9 cellular contexts compared by ENCODE assay signal in genomic region chr14:100147181-100147631, GRCh38. TPM values are rescaled to one million over a fixed set of nuclear protein-coding genes. Genes with fewer than 3 reads are reported as not detected.
DNase-seq lines count a peak whose midpoint lies in the region; ATAC-seq and TF ChIP-seq lines count a peak whose summit lies in the region.
"Had no signal": no experiment of that assay in that cellular context is flagged by ENCODE, and none has a peak within 500 bp of the region (broad histone marks: within the 10 kb centered on the region; RNA-seq: fewer than 3 reads in every experiment).

No MANE protein-coding gene starts in this region.

- H3K27ac Mint-ChIP-seq in activated T-helper 1 cell treated with anti-CD3 and anti-CD28 coated beads, Interleukin-12 subunit alpha, Interleukin-12 subunit beta, Interleukin-2, Interleukin-4 antibody, amounts not matched to agents 30 ng/mL and 10 ng/mL and 1 ng/mL, durations not matched to agents 14 hours and 24 hours and 36 hours: peak overlapping the region; percentile 55

- H4K20me1 ChIP-seq in DND-41 (ENCODE audit: insufficient read depth, low read length): peaks cover 34% of the 10 kb centered on the region

- peaks cover 44% of the 10 kb centered on the region for H3K36me3 ChIP-seq in DND-41 (ENCODE audit: insufficient read depth, low read length)
- H3K36me3 ChIP-seq: thoracic aorta had no signal

- H3K4me2 ChIP-seq in DND-41 (ENCODE audit: insufficient read depth, low read length): no peak overlapping the region

- no peak overlapping the region for H3K4me3 ChIP-seq in DND-41 (ENCODE audit: low read depth in 1 of 2, low read length in 2 of 2)
- H3K4me3 ChIP-seq: thoracic aorta had no signal

- peak overlapping the region; percentile 23; the same call in 1 of the 2 replicates for H3K27ac ChIP-seq in DND-41 (ENCODE audit: low read length)
- H3K27ac ChIP-seq: thoracic aorta had no signal

- peak; percentile 90 for DNase-seq in DND-41
- peak; percentile 58 for DNase-seq in NCI-H510A (lab: John Stamatoyannopoulos, UW)
- peak; percentile 25 for DNase-seq in activated T-helper 1 cell treated with anti-CD3 and anti-CD28 coated beads, Interleukin-12 subunit alpha, Interleukin-12 subunit beta, Interleukin-2, Interleukin-4 antibody, amounts not matched to agents 30 ng/mL and 10 ng/mL and 1 ng/mL, durations not matched to agents 14 hours and 24 hours and 36 hours (ENCODE audit: low spot score)
- peak; percentile 20 to 44 for DNase-seq in stimulated activated CD4-positive, alpha-beta T cell treated with anti-CD3 and anti-CD28 coated beads, Interleukin-15, amount 100 ng/mL, for 1 hour (ENCODE audit: low read depth in 1 of 2, low spot score in 1 of 2)
- DNase-seq in occipital lobe (lab: John Stamatoyannopoulos, UW): no peak
- no peak for DNase-seq in NCI-H446 treated with DMSO at 0.1 percent for 48 hours (lab: John Stamatoyannopoulos, UW)

- no peaks in the 10 kb centered on the region for H3K9me3 Mint-ChIP-seq in activated T-helper 1 cell treated with anti-CD3 and anti-CD28 coated beads, Interleukin-12 subunit alpha, Interleukin-12 subunit beta, Interleukin-2, Interleukin-4 antibody, amounts not matched to agents 30 ng/mL and 10 ng/mL and 1 ng/mL, durations not matched to agents 14 hours and 24 hours and 36 hours

- H3K79me2 ChIP-seq in DND-41 (ENCODE audit: insufficient read depth, low read length): no peaks in the 10 kb centered on the region

- no peak overlapping the region for H2AFZ ChIP-seq in DND-41 (ENCODE audit: low read depth, low read length)

- intact Hi-C loops in activated T-helper 1 cell treated with anti-CD3 and anti-CD28 coated beads, Interleukin-12 subunit alpha, Interleukin-12 subunit beta, Interleukin-2, Interleukin-4 antibody, amounts not matched to agents 30 ng/mL and 10 ng/mL and 1 ng/mL, durations not matched to agents 14 hours and 24 hours and 36 hours (cut with micrococcal nuclease): no loop called here

- H3K4me1 ChIP-seq in DND-41 (ENCODE audit: insufficient read depth, low read length): peaks cover 22% of the 10 kb centered on the region

- no peaks in the 10 kb centered on the region for H3K4me1 Mint-ChIP-seq in activated T-helper 1 cell treated with anti-CD3 and anti-CD28 coated beads, Interleukin-12 subunit alpha, Interleukin-12 subunit beta, Interleukin-2, Interleukin-4 antibody, amounts not matched to agents 30 ng/mL and 10 ng/mL and 1 ng/mL, durations not matched to agents 14 hours and 24 hours and 36 hours (ENCODE audit: low read depth)

- no peaks in the 10 kb centered on the region for H3K27me3 Mint-ChIP-seq in activated T-helper 1 cell treated with anti-CD3 and anti-CD28 coated beads, Interleukin-12 subunit alpha, Interleukin-12 subunit beta, Interleukin-2, Interleukin-4 antibody, amounts not matched to agents 30 ng/mL and 10 ng/mL and 1 ng/mL, durations not matched to agents 14 hours and 24 hours and 36 hours (ENCODE audit: insufficient read depth)

- H3K27me3 ChIP-seq in DND-41 (ENCODE audit: insufficient read depth, low read length, poor library complexity): no peaks in the 10 kb centered on the region

- H3K4me3 Mint-ChIP-seq in activated T-helper 1 cell treated with anti-CD3 and anti-CD28 coated beads, Interleukin-12 subunit alpha, Interleukin-12 subunit beta, Interleukin-2, Interleukin-4 antibody, amounts not matched to agents 30 ng/mL and 10 ng/mL and 1 ng/mL, durations not matched to agents 14 hours and 24 hours and 36 hours: no peak overlapping the region

- peaks cover 6% of the 10 kb centered on the region for H3K36me3 Mint-ChIP-seq in activated T-helper 1 cell treated with anti-CD3 and anti-CD28 coated beads, Interleukin-12 subunit alpha, Interleukin-12 subunit beta, Interleukin-2, Interleukin-4 antibody, amounts not matched to agents 30 ng/mL and 10 ng/mL and 1 ng/mL, durations not matched to agents 14 hours and 24 hours and 36 hours (ENCODE audit: low read depth)

- no peaks in the 10 kb centered on the region for H3K9me3 ChIP-seq in DND-41 (ENCODE audit: insufficient read depth, low read length, severe bottlenecking)
- H3K9me3 ChIP-seq: thoracic aorta had no signal

- TF ChIP-seq CTCF in DND-41 (IDR thresholded peaks at IDR 0.05; ENCODE audit: borderline replicate concordance, extremely low read depth, low read length, poor library complexity, severe bottlenecking): peak; percentile 26

- ATAC-seq in DND-41 (ENCODE audit: insufficient read depth, low read depth) (peak; percentile 80), GM18520 (IDR thresholded peaks at IDR 0.05; ENCODE audit: unreplicated experiment) (no peak), GM19455 (IDR thresholded peaks at IDR 0.05; ENCODE audit: unreplicated experiment) (no peak)

- H3K9ac ChIP-seq in DND-41 (ENCODE audit: low read depth, low read length): no peak overlapping the region

RNA-seq across cellular contexts. Expression of gene DEGS2, which starts 12.2 kb away (rescaled TPM):
- 0.31 and 1.1 TPM in 2 replicates for total RNA-seq in activated T-helper 1 cell treated with anti-CD3 and anti-CD28 coated beads, Interleukin-12 subunit alpha, Interleukin-12 subunit beta, Interleukin-2, Interleukin-4 antibody, amounts not matched to agents 30 ng/mL and 10 ng/mL and 1 ng/mL, durations not matched to agents 14 hours and 24 hours and 36 hours
- total RNA-seq in occipital lobe: 1.4 TPM

Comparison
In these comparisons a context has a peak if more than half of its experiments do, and no peak if none do; other contexts are left out.
1. DNase-seq: peak in DND-41 (single experiment), NCI-H510A (single experiment), activated T-helper 1 cell treated with anti-CD3 and anti-CD28 coated beads, Interleukin-12 subunit alpha, Interleukin-12 subunit beta, Interleukin-2, Interleukin-4 antibody, amounts not matched to agents 30 ng/mL and 10 ng/mL and 1 ng/mL, durations not matched to agents 14 hours and 24 hours and 36 hours (single experiment) and stimulated activated CD4-positive, alpha-beta T cell treated with anti-CD3 and anti-CD28 coated beads, Interleukin-15, amount 100 ng/mL, for 1 hour (2 of 2); none in occipital lobe (single experiment) and NCI-H446 treated with DMSO at 0.1 percent for 48 hours (single experiment).